Comparison of ENCODE assay signal across 11 cellular contexts in genomic region chr1:54546651-54547348, GRCh38. TPM values are rescaled to one million over a fixed set of nuclear protein-coding genes. Genes with fewer than 3 reads are reported as not detected.
DNase-seq lines count a peak whose midpoint lies in the region; ATAC-seq and TF ChIP-seq lines count a peak whose summit lies in the region.
"Had no signal": no experiment of that assay in that cellular context is flagged by ENCODE, and none has a peak within 500 bp of the region (broad histone marks: within the 10 kb centered on the region; RNA-seq: fewer than 3 reads in every experiment).

No MANE protein-coding gene starts in this region.

- TF ChIP-seq POLR2A in IMR-90 (IDR thresholded peaks at IDR 0.05; ENCODE audit: low read depth, low read length) = no peak

- no peak overlapping the region for H2BK15ac ChIP-seq in IMR-90 (ENCODE audit: low read depth, low read length)

- H3K4me1 ChIP-seq in IMR-90 (ENCODE audit: control insufficient read depth, insufficient read depth, low read length) = peaks cover 17% of the 10 kb centered on the region
- H3K4me1 ChIP-seq in hepatocyte (ENCODE audit: insufficient read depth) = peaks cover 23% of the 10 kb centered on the region
- H3K4me1 ChIP-seq in stomach smooth muscle (ENCODE audit: control insufficient read depth, insufficient read depth, low read length) = peaks cover 60% of the 10 kb centered on the region

- no peaks in the 10 kb centered on the region for H3K27me3 ChIP-seq in IMR-90 (ENCODE audit: control insufficient read depth, insufficient read depth, low read length)
- no peaks in the 10 kb centered on the region for H3K27me3 ChIP-seq in hepatocyte
- H3K27me3 ChIP-seq in stomach smooth muscle (ENCODE audit: control insufficient read depth in 1 of 2, insufficient read depth in 2 of 2, low read length in 2 of 2) = no peaks in the 10 kb centered on the region
- H3K27me3 ChIP-seq: brain microvascular endothelial cell had no signal

- H3K79me2 ChIP-seq in hepatocyte = no peaks in the 10 kb centered on the region

- H3K79me1 ChIP-seq in IMR-90 (ENCODE audit: low read depth in 1 of 2, low read length in 2 of 2) = 0 out of 4 replicates have a peak, but pooled peaks cover 0 to under 1% of the 10 kb centered on the region in 2 experiments

- H4K20me1 ChIP-seq in IMR-90 (ENCODE audit: insufficient read depth, low read length) = no peaks in the 10 kb centered on the region
- no peaks in the 10 kb centered on the region for H4K20me1 ChIP-seq in hepatocyte (ENCODE audit: insufficient read depth, poor library complexity, severe bottlenecking)

- no peak overlapping the region for H4K8ac ChIP-seq in IMR-90 (ENCODE audit: low read depth in 2 of 2, low read length in 2 of 2)

- H3K9me2 ChIP-seq in hepatocyte (replicated peaks; ENCODE audit: insufficient read depth) = no peaks in the 10 kb centered on the region

- dilution Hi-C loops in IMR-90 (cut with HindIII; ENCODE audit: low sequenced_read_pairs, unreplicated experiment) = no loop called here

- no peak overlapping the region for H3K9ac ChIP-seq in IMR-90 (ENCODE audit: low read depth, low read length)
- H3K9ac ChIP-seq in stomach smooth muscle (ENCODE audit: low read length in 2 of 2) = peak overlapping the region in 1 of 2 donors; percentile 31

- H4K5ac ChIP-seq in IMR-90 (ENCODE audit: low read depth, low read length) = no peak overlapping the region

- H2BK5ac ChIP-seq in IMR-90 (ENCODE audit: low read depth, low read length, poor library complexity, severe bottlenecking) = no peak overlapping the region

- H3K9me3 ChIP-seq in IMR-90 (ENCODE audit: control insufficient read depth, insufficient read depth, low read length) (no peaks in the 10 kb centered on the region), hepatocyte (ENCODE audit: low read depth) (no peaks in the 10 kb centered on the region), stomach smooth muscle (ENCODE audit: control insufficient read depth in 2 of 2, low read length in 2 of 2) (no peaks in the 10 kb centered on the region)

- CTCF ChIA-PET in IMR-90 (lab: Yijun Ruan, JAX) = interaction anchor here (1.9 kb wide), 1 partner anchor 11 kb away, joined by 6 read pairs; no protein-coding TSS in a partner anchor

- no peak overlapping the region for H3K4ac ChIP-seq in IMR-90 (ENCODE audit: low read depth, low read length)

- H3K23ac ChIP-seq in IMR-90 (ENCODE audit: low read depth, low read length) = no peak overlapping the region

- intact Hi-C loops in IMR-90 (cut with micrococcal nuclease) = no loop called here

- ATAC-seq in IMR-90 (ENCODE audit: low read depth) (no peak), GM21447 (IDR thresholded peaks at IDR 0.05; ENCODE audit: unreplicated experiment) (no peak), HG02938 (IDR thresholded peaks at IDR 0.05; ENCODE audit: unreplicated experiment) (no peak)

- H3K4me3 ChIP-seq in IMR-90 (ENCODE audit: insufficient read depth, low read depth, low read length) (no peak overlapping the region), hepatocyte (no peak overlapping the region), stomach smooth muscle (ENCODE audit: low read length in 2 of 2) (no peak overlapping the region)

- no peak overlapping the region for H4K91ac ChIP-seq in IMR-90 (ENCODE audit: insufficient read depth, low read depth, low read length)

- no peaks in the 10 kb centered on the region for H3K36me3 ChIP-seq in IMR-90 (ENCODE audit: control insufficient read depth, insufficient read depth, low read length)
- no peaks in the 10 kb centered on the region for H3K36me3 ChIP-seq in hepatocyte (replicated peaks; ENCODE audit: insufficient read depth, low read depth)
- H3K36me3 ChIP-seq in stomach smooth muscle (ENCODE audit: control insufficient read depth in 2 of 2, insufficient read depth in 2 of 2, low read length in 2 of 2) = no peaks in the 10 kb centered on the region
- H3K36me3 ChIP-seq: brain microvascular endothelial cell had no signal

- TF ChIP-seq CTCF in IMR-90 (conservative IDR thresholded peaks at IDR 0.05; ENCODE audit: low read depth, low read length) (no peak), hepatocyte (IDR thresholded peaks at IDR 0.05; ENCODE audit: poor library complexity) (no peak)

- H3K18ac ChIP-seq in IMR-90 (ENCODE audit: low read depth, low read length) = no peak overlapping the region

- no peak for DNase-seq in IMR-90
- DNase-seq in SK-N-DZ (ENCODE audit: low spot score) = peak; percentile 49
- peak; percentile 30 for DNase-seq in hepatocyte (ENCODE audit: low spot score)
- DNase-seq in activated T-cell treated with anti-CD3 and anti-CD28 coated beads, Interleukin-2, amount 50 U/mL, for 48 hours = no peak
- DNase-seq in GM03348 (ENCODE audit: low spot score) = no peak
- DNase-seq: brain microvascular endothelial cell, HFFc6, T-helper 1 cell had no signal

- H2BK120ac ChIP-seq in IMR-90 (ENCODE audit: low read depth, low read length) = no peak overlapping the region

- POLR2A ChIA-PET in IMR-90 (lab: Charles Lee; ENCODE audit: unreplicated experiment) = no interaction called here

- peaks cover 12% of the 10 kb centered on the region; the same call in 1 of the 2 replicates for H3K9me1 ChIP-seq in IMR-90 (ENCODE audit: insufficient read depth, low read length)

- H3K27ac ChIP-seq in IMR-90 (ENCODE audit: insufficient read depth, low read length) = no peak overlapping the region
- H3K27ac ChIP-seq in hepatocyte = no peak overlapping the region
- peak overlapping the region; percentile 95 for H3K27ac ChIP-seq in stomach smooth muscle (ENCODE audit: low read length)
- H3K27ac ChIP-seq: brain microvascular endothelial cell had no signal

- H2BK20ac ChIP-seq in IMR-90 (ENCODE audit: low read depth, low read length) = no peak overlapping the region

- 88% methylated on average over 4 of the region's 10 CpGs; no CpG with 5 or more reads in 1 of the 2 experiments for WGBS in IMR-90 (ENCODE audit: extremely low coverage in 2 of 2, insufficient read length in 1 of 2), 2 experiments
- 91% methylated on average over 9 of the region's 10 CpGs for WGBS in hepatocyte (ENCODE audit: low lambda C conversion rate, missing lambda C conversion rate)

- BruUV-seq in IMR-90 (replicated peaks; lab: Mats Ljungman, UMichigan) = no TSS peak

- TF ChIP-seq RAD21 in IMR-90 (IDR thresholded peaks at IDR 0.05; ENCODE audit: low read length) = no peak

- in situ Hi-C loops in IMR-90 (cut with MboI; ENCODE audit: low sequenced_read_pairs) = no loop called here

- no peak overlapping the region for H2AK9ac ChIP-seq in IMR-90 (replicated peaks; ENCODE audit: low read depth, low read length, poor library complexity)

- no peak overlapping the region for H3K14ac ChIP-seq in IMR-90 (replicated peaks; ENCODE audit: low read depth, low read length)

- H2AK5ac ChIP-seq in IMR-90 (ENCODE audit: low read depth, low read length) = 0 out of 2 replicates have a peak overlapping the region, but pooled peaks have one; percentile 0

- no peak overlapping the region for H3K56ac ChIP-seq in IMR-90 (ENCODE audit: extremely low read depth, insufficient read depth, low read length)

- H2AFZ ChIP-seq in IMR-90 (replicated peaks; ENCODE audit: low read length, poor library complexity) (no peak overlapping the region), hepatocyte (no peak overlapping the region)

- H3K4me2 ChIP-seq in IMR-90 (ENCODE audit: low read depth, low read length) (no peak overlapping the region), hepatocyte (no peak overlapping the region)

TF ChIP-seq in IMR-90, 13 proteins besides CTCF, POLR2A, EP300 and RAD21:
- TF ChIP-seq ELK1 (IDR thresholded peaks at IDR 0.05; ENCODE audit: borderline replicate concordance, low read depth, low read length) (no peak), BHLHE40 (IDR thresholded peaks at IDR 0.05; ENCODE audit: low read depth, low read length) (no peak), MXI1 (IDR thresholded peaks at IDR 0.05; ENCODE audit: borderline replicate concordance, low read depth, low read length) (no peak), USF2 (IDR thresholded peaks at IDR 0.05; ENCODE audit: low read depth, low read length) (no peak), CEBPB (IDR thresholded peaks at IDR 0.05; ENCODE audit: low read depth, low read length) (no peak)

RNA-seq across cellular contexts. Expression of gene ACOT11, which starts 1.2 kb away (rescaled TPM):
- 2.5 TPM in 2 replicates for total RNA-seq in IMR-90 (2012; rRNA removed)
- 2.7 and 3.1 TPM in 2 replicates for polyA plus RNA-seq in IMR-90 (2012; rRNA removed)
- 1.0 and 1.8 TPM in 2 replicates for polyA plus RNA-seq in IMR-90 (2012; cell fraction: cytosol; rRNA removed)
- 4.2 and 8.7 TPM in 2 replicates for polyA plus RNA-seq in IMR-90 (2012; cell fraction: nucleus; rRNA removed; ENCODE audit: low replicate concordance)
- 5.0 and 7.7 TPM in 2 replicates for polyA plus RNA-seq in SK-N-DZ (2014; cell fraction: cytosol; rRNA removed)
- polyA plus RNA-seq in SK-N-DZ (2014; cell fraction: nucleus; rRNA removed) = 19.0 and 21.7 TPM in 2 replicates
- total RNA-seq in hepatocyte = 6.7 and 13.8 TPM in 2 replicates
- polyA plus RNA-seq in hepatocyte = 9.3 and 20.0 TPM in 2 replicates

Comparison
In these comparisons a context has a peak if more than half of its experiments do, and no peak if none do; other contexts are left out.
1. DNase-seq: peak in SK-N-DZ (single experiment) and hepatocyte (single experiment); none in IMR-90 (single experiment), activated T-cell treated with anti-CD3 and anti-CD28 coated beads, Interleukin-2, amount 50 U/mL, for 48 hours (0 of 2) and GM03348 (single experiment).